Comparison of ENCODE assay signal across 18 cellular contexts in the genomic region with DNA sequence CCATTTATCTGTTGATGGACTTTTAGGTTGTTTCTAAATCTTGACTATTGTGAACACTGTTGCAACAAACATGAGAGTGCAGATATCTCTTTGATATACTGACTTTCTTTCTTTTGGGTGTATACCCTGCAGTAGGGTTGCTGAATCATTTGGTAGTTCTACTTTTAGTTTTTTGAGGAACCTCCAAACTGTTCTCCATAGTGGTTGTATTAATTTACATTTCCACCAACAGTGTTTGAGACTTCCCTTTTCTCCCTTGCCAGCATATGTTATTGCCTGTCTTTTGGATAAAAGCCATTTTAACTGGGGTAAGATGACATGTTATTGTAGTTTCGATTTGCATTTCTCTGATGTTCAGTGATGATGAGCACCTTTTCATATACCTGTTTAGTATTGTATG.
A peak's percentile ranks its signal among the peaks of the same experiment; 100 is the strongest.
DNase-seq lines count a peak whose midpoint lies in the region; ATAC-seq lines count a peak whose summit lies in the region.
"Had no signal": no experiment of that assay in that cellular context is flagged by ENCODE, and none has a peak within 500 bp of the region (broad histone marks: within the 10 kb centered on the region; RNA-seq: fewer than 3 reads in every experiment).

No MANE protein-coding gene starts in this region.

- no peak overlapping the region for H3K27ac Mint-ChIP-seq in naive thymus-derived CD4-positive, alpha-beta T cell
- H3K27ac Mint-ChIP-seq in naive thymus-derived CD8-positive, alpha-beta T cell: no peak overlapping the region
- H3K27ac Mint-ChIP-seq: T-helper 2 cell treated with Interferon-gamma antibody and Interleukin-4, amounts not matched to agents 5 μg/mL and 100 μg/mL, for 36 hours had no signal

- CTCF ChIA-PET in naive thymus-derived CD4-positive, alpha-beta T cell (lab: Charles Lee): no interaction called here

- DNase-seq in KBM-7 (peak; percentile 89), NOMO-1 (lab: John Stamatoyannopoulos, UW; ENCODE audit: unreplicated experiment in 2 of 2) (peak; percentile 50 to 91), SKM-1 treated with dmso at 0.1 percent for 144 hours (lab: John Stamatoyannopoulos, UW; ENCODE audit: unreplicated experiment) (peak; percentile 86), NCI-H526 (lab: John Stamatoyannopoulos, UW) (no peak)
- DNase-seq in naive thymus-derived CD4-positive, alpha-beta T cell: no peak
- no peak for DNase-seq in naive thymus-derived CD8-positive, alpha-beta T cell
- DNase-seq: DMS 273 treated with DMSO at 0.1 percent for 48 hours, EL, H7, IMR-90, NCI-H1105, NCI-H187, NCI-H510A, PC-9 had no signal

- no peak overlapping the region for H3K4me3 Mint-ChIP-seq in naive thymus-derived CD4-positive, alpha-beta T cell
- H3K4me3 Mint-ChIP-seq in naive thymus-derived CD8-positive, alpha-beta T cell: no peak overlapping the region
- H3K4me3 Mint-ChIP-seq: T-helper 2 cell treated with Interferon-gamma antibody and Interleukin-4, amounts not matched to agents 5 μg/mL and 100 μg/mL, for 36 hours had no signal

- H3K4me1 ChIP-seq in naive thymus-derived CD4-positive, alpha-beta T cell (ENCODE audit: control insufficient read depth in 2 of 2, insufficient read depth in 2 of 2, low read length in 2 of 2): no peaks in the 10 kb centered on the region
- H3K4me1 ChIP-seq: BLaER1 had no signal

- intact Hi-C loops in naive thymus-derived CD4-positive, alpha-beta T cell (cut with micrococcal nuclease): no loop called here

- no peak overlapping the region for H3K27ac ChIP-seq in naive thymus-derived CD4-positive, alpha-beta T cell (ENCODE audit: low read depth, low read length)
- H3K27ac ChIP-seq: BLaER1, PC-9 had no signal

- in situ Hi-C loops in KBM-7 (cut with MboI; ENCODE audit: low pct_unique_long_range_greater_than_20kb, low sequenced_read_pairs): no loop called here

- ATAC-seq in naive thymus-derived CD4-positive, alpha-beta T cell: peak; percentile 83
- ATAC-seq in naive thymus-derived CD8-positive, alpha-beta T cell: no peak
- no peak for ATAC-seq in GM18517 (IDR thresholded peaks at IDR 0.05; ENCODE audit: unreplicated experiment)
- ATAC-seq in HG03378 (IDR thresholded peaks at IDR 0.05; ENCODE audit: unreplicated experiment): no peak

- H3K36me3 Mint-ChIP-seq in naive thymus-derived CD4-positive, alpha-beta T cell: peaks cover 0 to 4% (median 0%) of the 10 kb centered on the region in 5 donors
- peaks cover 0 to 11% (median 2%) of the 10 kb centered on the region in 3 donors for H3K36me3 Mint-ChIP-seq in naive thymus-derived CD8-positive, alpha-beta T cell

- peaks cover 4 to 14% (median 12%) of the 10 kb centered on the region in 5 donors for H3K27me3 Mint-ChIP-seq in naive thymus-derived CD4-positive, alpha-beta T cell
- H3K27me3 Mint-ChIP-seq in naive thymus-derived CD8-positive, alpha-beta T cell: peaks cover 0 to 4% (median 3%) of the 10 kb centered on the region in 5 donors

- H3K36me3 ChIP-seq in naive thymus-derived CD4-positive, alpha-beta T cell (ENCODE audit: control insufficient read depth in 2 of 3, insufficient read depth in 3 of 3, low read length in 3 of 3): no peaks in the 10 kb centered on the region
- H3K36me3 ChIP-seq: BLaER1 had no signal

- H3K27me3 ChIP-seq in naive thymus-derived CD4-positive, alpha-beta T cell (ENCODE audit: control insufficient read depth in 2 of 2, insufficient read depth in 2 of 2, low read length in 2 of 2): no peaks in the 10 kb centered on the region
- H3K27me3 ChIP-seq: BLaER1 had no signal

- H3K9me3 ChIP-seq in naive thymus-derived CD4-positive, alpha-beta T cell (ENCODE audit: control insufficient read depth in 2 of 3, low read length in 3 of 3): no peaks in the 10 kb centered on the region

- no peak overlapping the region for H3K4me3 ChIP-seq in naive thymus-derived CD4-positive, alpha-beta T cell (ENCODE audit: low read length)
- H3K4me3 ChIP-seq: BLaER1, PC-9 had no signal

- H3K9me3 Mint-ChIP-seq in naive thymus-derived CD4-positive, alpha-beta T cell: peaks cover 0 to 32% (median 6%) of the 10 kb centered on the region in 11 donors
- peaks cover 2 to 29% (median 13%) of the 10 kb centered on the region in 9 donors for H3K9me3 Mint-ChIP-seq in naive thymus-derived CD8-positive, alpha-beta T cell
- H3K9me3 Mint-ChIP-seq: T-helper 2 cell treated with Interferon-gamma antibody and Interleukin-4, amounts not matched to agents 5 μg/mL and 100 μg/mL, for 36 hours had no signal

- POLR2A ChIA-PET in naive thymus-derived CD4-positive, alpha-beta T cell (lab: Charles Lee): no interaction called here
- POLR2A ChIA-PET in naive thymus-derived CD8-positive, alpha-beta T cell (lab: Charles Lee): no interaction called here

- no peaks in the 10 kb centered on the region for H3K4me1 Mint-ChIP-seq in naive thymus-derived CD4-positive, alpha-beta T cell
- H3K4me1 Mint-ChIP-seq in naive thymus-derived CD8-positive, alpha-beta T cell: peaks cover 0 to 2% (median 0%) of the 10 kb centered on the region in 4 donors

Comparison
In these comparisons a context has a peak if more than half of its experiments do, and no peak if none do; other contexts are left out.
1. DNase-seq: peak in KBM-7 (single experiment), NOMO-1 (2 of 2) and SKM-1 treated with dmso at 0.1 percent for 144 hours (single experiment); none in naive thymus-derived CD4-positive, alpha-beta T cell (0 of 9), naive thymus-derived CD8-positive, alpha-beta T cell (0 of 10) and NCI-H526 (0 of 2).